16 cellular contexts compared by ENCODE assay signal in the genomic region with DNA sequence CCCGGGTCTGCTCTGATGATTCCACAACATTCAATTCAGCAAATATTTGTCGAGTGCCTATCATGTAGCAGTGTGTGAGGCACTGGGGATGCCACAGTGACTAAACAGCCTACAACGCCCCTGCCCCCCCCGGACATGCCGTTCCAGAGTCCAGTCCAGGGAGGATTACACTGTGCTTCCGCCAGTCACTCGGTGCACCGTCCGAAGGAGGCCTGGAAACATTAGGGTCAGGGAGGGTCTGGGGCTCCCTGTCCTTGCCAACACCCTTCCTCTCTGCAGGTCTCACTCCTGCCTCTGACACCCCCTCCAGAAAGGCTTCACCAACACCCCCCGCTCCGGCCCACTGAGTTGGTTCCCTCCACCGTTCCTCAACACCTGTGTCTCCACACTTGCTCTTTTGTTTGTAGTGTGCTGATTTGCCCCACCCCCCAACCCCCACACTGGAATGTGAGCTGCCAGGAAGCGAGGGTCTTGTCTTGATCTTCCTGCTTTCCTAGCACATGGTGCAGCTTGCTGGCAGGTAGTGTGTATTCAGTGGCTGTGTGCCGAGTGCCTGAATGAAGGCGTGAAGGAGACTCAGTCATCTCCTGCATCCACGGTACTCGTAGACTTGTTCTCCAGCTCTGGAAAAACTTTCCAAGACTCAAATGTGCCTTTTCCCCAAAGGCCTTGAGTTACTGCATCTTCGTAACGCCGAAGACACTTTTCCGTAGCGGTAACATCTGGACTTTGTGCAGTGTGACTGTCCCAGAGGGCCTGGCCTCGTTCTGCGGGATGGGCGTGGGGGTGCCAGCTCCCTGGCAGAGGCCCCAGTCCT.
DNase-seq lines count a peak whose midpoint lies in the region; ATAC-seq and TF ChIP-seq lines count a peak whose summit lies in the region.
"Had no signal": no experiment of that assay in that cellular context is flagged by ENCODE, and none has a peak within 500 bp of the region (broad histone marks: within the 10 kb centered on the region; RNA-seq: fewer than 3 reads in every experiment).

No MANE protein-coding gene starts in this region.

- POLR2A ChIA-PET in PC-3 (lab: Charles Lee; ENCODE audit: unreplicated experiment), result no interaction called here

- no peak overlapping the region for H2BK120ac ChIP-seq in H9 (ENCODE audit: low read depth, low read length, poor library complexity, severe bottlenecking)

- peaks cover 12% of the 10 kb centered on the region for H3K27me3 Mint-ChIP-seq in H9 (ENCODE audit: low read depth)
- peaks cover 3% of the 10 kb centered on the region for H3K27me3 Mint-ChIP-seq in dendritic cell treated with granulocyte-macrophage colony-stimulating factor and Interleukin-4, amounts not matched to agents 40 ng/mL and 50 ng/mL, for 4 days
- H3K27me3 Mint-ChIP-seq: IgD-negative memory B cell had no signal

- no peaks in the 10 kb centered on the region for H3K9me3 Mint-ChIP-seq in H9
- H3K9me3 Mint-ChIP-seq in dendritic cell treated with granulocyte-macrophage colony-stimulating factor and Interleukin-4, amounts not matched to agents 40 ng/mL and 50 ng/mL, for 4 days, result no peaks in the 10 kb centered on the region
- H3K9me3 Mint-ChIP-seq: IgD-negative memory B cell; T-helper 1 cell treated with Interleukin-12 subunit alpha and Interleukin-12 subunit beta and Interleukin-4 antibody, amounts not matched to agents 30 μg/mL and 1 μg/mL, for 36 hours had no signal

- no peak overlapping the region for H2BK5ac ChIP-seq in H9 (ENCODE audit: insufficient read length, low read length)

- no peaks in the 10 kb centered on the region for H3K79me1 ChIP-seq in H9 (ENCODE audit: insufficient read depth, low read depth, low read length, poor library complexity, severe bottlenecking)

- H3K27ac Mint-ChIP-seq in H9, result peak overlapping the region; percentile 40 to 77 (median 74); a peak in 5 of 7 replicates
- peak overlapping the region; percentile 21 for H3K27ac Mint-ChIP-seq in dendritic cell treated with granulocyte-macrophage colony-stimulating factor and Interleukin-4, amounts not matched to agents 40 ng/mL and 50 ng/mL, for 4 days
- H3K27ac Mint-ChIP-seq: IgD-negative memory B cell; T-helper 1 cell treated with Interleukin-12 subunit alpha and Interleukin-12 subunit beta and Interleukin-4 antibody, amounts not matched to agents 30 μg/mL and 1 μg/mL, for 36 hours had no signal

- TF ChIP-seq POLR2A in gastrocnemius medialis (IDR thresholded peaks at IDR 0.05), result no peak

- CTCF ChIA-PET in PC-3 (lab: Charles Lee), result no interaction called here

- no peaks in the 10 kb centered on the region for H3K36me3 ChIP-seq in gastrocnemius medialis
- no peaks in the 10 kb centered on the region for H3K36me3 ChIP-seq in PC-3 (ENCODE audit: low read depth, low read length)

- H4K91ac ChIP-seq in H9 (ENCODE audit: insufficient read length, low read depth, low read length), result no peak overlapping the region

- no peak overlapping the region for H3K4me3 ChIP-seq in gastrocnemius medialis
- no peak overlapping the region for H3K4me3 ChIP-seq in PC-3 (ENCODE audit: low read length)

- H3K4me1 ChIP-seq in H9 (ENCODE audit: insufficient read depth, low read length) (peaks cover 17% of the 10 kb centered on the region; the same call in 1 of the 2 replicates), gastrocnemius medialis (peaks cover 36 to 77% of the 10 kb centered on the region in 2 donors), PC-3 (ENCODE audit: insufficient read depth, low read length) (peaks cover 15% of the 10 kb centered on the region)

- H3K23ac ChIP-seq in H9 (ENCODE audit: insufficient read length, low read depth, low read length), result no peak overlapping the region

- peak overlapping the region; percentile 2 for H2BK12ac ChIP-seq in H9 (ENCODE audit: insufficient read length, low read depth, low read length)

- no peak overlapping the region for H2AFZ ChIP-seq in H9 (ENCODE audit: low read length)
- H2AFZ ChIP-seq in PC-3 (ENCODE audit: low read length), result no peak overlapping the region

- H3K18ac ChIP-seq in H9 (ENCODE audit: insufficient read length, low read depth, low read length), result peak overlapping the region; percentile 12

- no peak overlapping the region for H3K56ac ChIP-seq in H9 (ENCODE audit: insufficient read length, low read depth, low read length)

- H3F3A ChIP-seq in PC-3 (ENCODE audit: low read length, unreplicated experiment), result no peaks in the 10 kb centered on the region

- H3K27ac ChIP-seq in H9 (ENCODE audit: insufficient read length, low read depth, low read length) (no peak overlapping the region), gastrocnemius medialis (peak overlapping the region; percentile 36 to 76 (median 64)), PC-3 (ENCODE audit: low read length) (no peak overlapping the region)

- no peak overlapping the region for H4K8ac ChIP-seq in H9 (replicated peaks; ENCODE audit: insufficient read length, low read depth, low read length)

- TF ChIP-seq CTCF in H9 (conservative IDR thresholded peaks at IDR 0.05) (no peak), gastrocnemius medialis (IDR thresholded peaks at IDR 0.05 in 4 of 5, conservative IDR thresholded peaks at IDR 0.05 in 1 of 5) (no peak), PC-3 (conservative IDR thresholded peaks at IDR 0.05; ENCODE audit: low read depth, low read length) (no peak)

- H3K79me2 ChIP-seq in H9 (ENCODE audit: insufficient read depth, low read length) (no peaks in the 10 kb centered on the region), PC-3 (ENCODE audit: low read length) (no peaks in the 10 kb centered on the region)

- BruUV-seq in PC-3 (replicated peaks; lab: Mats Ljungman, UMichigan), result no TSS peak

- H2BK15ac ChIP-seq in H9 (ENCODE audit: low read depth, low read length), result no peak overlapping the region

- ATAC-seq in gastrocnemius medialis (peak; percentile 77 to 78), GM19452 (IDR thresholded peaks at IDR 0.05; ENCODE audit: unreplicated experiment) (no peak), GM19035 (IDR thresholded peaks at IDR 0.05; ENCODE audit: unreplicated experiment) (no peak), PC-3 (no peak)
- ATAC-seq: Right ventricle myocardium inferior had no signal

- H2BK20ac ChIP-seq in H9 (ENCODE audit: low read depth, low read length, poor library complexity, severe bottlenecking), result no peak overlapping the region

- no peak overlapping the region for H4K5ac ChIP-seq in H9 (ENCODE audit: insufficient read length, low read depth, low read length)

- H3T11ph ChIP-seq in H9 (ENCODE audit: low read length), result no peak overlapping the region

- WGBS in H9 (ENCODE audit: extremely low coverage, insufficient read length, low lambda C conversion rate), result no CpG with 5 or more reads among the region's 25 CpGs

- H4K20me1 ChIP-seq in H9 (ENCODE audit: control insufficient read depth, insufficient read depth, insufficient read length), result no peaks in the 10 kb centered on the region
- H4K20me1 ChIP-seq in PC-3 (ENCODE audit: low read length), result no peaks in the 10 kb centered on the region

- H2AK5ac ChIP-seq in H9 (ENCODE audit: insufficient read length, low read length), result no peak overlapping the region

- DNase-seq in H9 (peak; percentile 67), left kidney (ENCODE audit: low read depth, low spot score) (peak; percentile 82), gastrocnemius medialis (peak; percentile 72 to 78), NCI-H1694 treated with DMSO at 0.1 percent for 48 hours (lab: John Stamatoyannopoulos, UW) (no peak), PC-3 (no peak)
- DNase-seq: activated effector memory CD4-positive, alpha-beta T cell treated with anti-CD3 and anti-CD28 coated beads, Interleukin-2, amount 50 U/mL, for 16 hours; erythroblast; glutamatergic neuron; NK-92 treated with Interleukin-12 subunit alpha and Interleukin-12 subunit beta, amount 100 ng/mL, for 24 hours; posterior cingulate gyrus had no signal

- in situ Hi-C loops in gastrocnemius medialis (cut with MboI; ENCODE audit: low sequenced_read_pairs in 4 of 4), result no loop called here

- no peak overlapping the region for H3K4me2 ChIP-seq in H9 (ENCODE audit: insufficient read depth, insufficient read length, low read length)
- no peak overlapping the region for H3K4me2 ChIP-seq in PC-3 (ENCODE audit: low read length)

- H3K9ac ChIP-seq in H9 (ENCODE audit: extremely low read depth, insufficient read length, low read length), result no peak overlapping the region
- H3K9ac ChIP-seq in PC-3 (ENCODE audit: low read length), result no peak overlapping the region

- H3K4ac ChIP-seq in H9 (ENCODE audit: low read depth, low read length), result no peak overlapping the region

- intact Hi-C loops in dendritic cell treated with granulocyte-macrophage colony-stimulating factor and Interleukin-4, amounts not matched to agents 40 ng/mL and 50 ng/mL, for 4 days (cut with micrococcal nuclease), result no loop called here
- intact Hi-C loops in gastrocnemius medialis (cut with DNase I; ENCODE audit: low total_unique reads), result loop anchor here (10.0 kb wide), 1 partner anchor 287 kb away; no protein-coding TSS in a partner anchor
- intact Hi-C loops in PC-3 (cut with micrococcal nuclease), result loop anchor here (10.0 kb wide), 1 partner anchor 83 kb away; no protein-coding TSS in a partner anchor

- H3K9me3 ChIP-seq in H9 (ENCODE audit: control insufficient read depth, low read depth, low read length) (no peaks in the 10 kb centered on the region), gastrocnemius medialis (no peaks in the 10 kb centered on the region), PC-3 (ENCODE audit: low read length) (no peaks in the 10 kb centered on the region)

- peaks cover 49 to 53% of the 10 kb centered on the region in 2 experiments for H3K4me1 Mint-ChIP-seq in H9
- peaks cover 51% of the 10 kb centered on the region for H3K4me1 Mint-ChIP-seq in dendritic cell treated with granulocyte-macrophage colony-stimulating factor and Interleukin-4, amounts not matched to agents 40 ng/mL and 50 ng/mL, for 4 days (ENCODE audit: low read depth)

- H3K4me3 Mint-ChIP-seq in H9, result peak overlapping the region in 1 of 2 experiments; percentile 59; a peak in 1 of 5 replicates
- no peak overlapping the region for H3K4me3 Mint-ChIP-seq in dendritic cell treated with granulocyte-macrophage colony-stimulating factor and Interleukin-4, amounts not matched to agents 40 ng/mL and 50 ng/mL, for 4 days
- H3K4me3 Mint-ChIP-seq: IgD-negative memory B cell; T-helper 1 cell treated with Interleukin-12 subunit alpha and Interleukin-12 subunit beta and Interleukin-4 antibody, amounts not matched to agents 30 μg/mL and 1 μg/mL, for 36 hours had no signal

- no peaks in the 10 kb centered on the region for H3K23me2 ChIP-seq in H9 (ENCODE audit: insufficient read length, low read depth, low read length, poor library complexity, severe bottlenecking)

- H3K9me2 ChIP-seq in PC-3 (replicated peaks; ENCODE audit: low read length), result no peaks in the 10 kb centered on the region

- 0 out of 2 replicates have a peak overlapping the region, but pooled peaks have one; percentile 39 for H3K14ac ChIP-seq in H9 (ENCODE audit: insufficient read depth, low read length)

- no peaks in the 10 kb centered on the region for H3K36me3 Mint-ChIP-seq in H9 (ENCODE audit: insufficient read depth in 1 of 3, low read depth in 3 of 3)
- no peaks in the 10 kb centered on the region for H3K36me3 Mint-ChIP-seq in dendritic cell treated with granulocyte-macrophage colony-stimulating factor and Interleukin-4, amounts not matched to agents 40 ng/mL and 50 ng/mL, for 4 days (ENCODE audit: low read depth)

- H3K27me3 ChIP-seq in H9 (ENCODE audit: insufficient read depth, low read length) (no peaks in the 10 kb centered on the region), gastrocnemius medialis (no peaks in the 10 kb centered on the region), PC-3 (ENCODE audit: low read length) (no peaks in the 10 kb centered on the region)

Comparison
In these comparisons a context has a peak if more than half of its experiments do, and no peak if none do; other contexts are left out.
1. DNase-seq: peak in H9 (single experiment), left kidney (single experiment) and gastrocnemius medialis (2 of 2); none in NCI-H1694 treated with DMSO at 0.1 percent for 48 hours (single experiment) and PC-3 (single experiment).
2. H3K27ac ChIP-seq: peak in gastrocnemius medialis (4 of 4); none in H9 (single experiment) and PC-3 (single experiment).
3. ATAC-seq: peak in gastrocnemius medialis (2 of 2); none in GM19452 (single experiment), GM19035 (single experiment) and PC-3 (single experiment).